ENCODE assay signal across 1 cellular context in genomic region chr20:57158474-57158873, GRCh38.
TF ChIP-seq lines count a peak whose summit lies in the region.

No MANE protein-coding gene starts in this region.

TF ChIP-seq in GM23338, 12 proteins besides CTCF, POLR2A, EP300 and RAD21 (continued from another document):
- TF ChIP-seq ZNF462 (CRISPR knock-in tag; IDR thresholded peaks at IDR 0.05) (no peak), JUNB (IDR thresholded peaks at IDR 0.05; ENCODE audit: unreplicated experiment) (no peak), ZNF114 (CRISPR knock-in tag; IDR thresholded peaks at IDR 0.05) (no peak)
TF ChIP-seq in GM23338: peak in this region for 0.
